ENCODE assay signal across 23 cellular contexts in genomic region chr3:47857151-47857550, GRCh38. TPM values are rescaled to one million over a fixed set of nuclear protein-coding genes. Genes with fewer than 3 reads are reported as not detected.
DNase-seq lines count a peak whose midpoint lies in the region; ATAC-seq and TF ChIP-seq lines count a peak whose summit lies in the region.
"Had no signal": no experiment of that assay in that cellular context is flagged by ENCODE, and none has a peak within 500 bp of the region (broad histone marks: within the 10 kb centered on the region; RNA-seq: fewer than 3 reads in every experiment).

No MANE protein-coding gene starts in this region.

- H3K4me3 Mint-ChIP-seq in activated T-cell treated with anti-CD3 and anti-CD28 coated beads, Interleukin-2, amount 50 U/mL, for 24 hours: no peak overlapping the region
- H3K4me3 Mint-ChIP-seq: CD4-positive, alpha-beta memory T cell had no signal

- dilution Hi-C loops in IMR-90 (cut with HindIII; ENCODE audit: low sequenced_read_pairs, unreplicated experiment): no loop called here

- no peak overlapping the region for H2AFZ ChIP-seq in IMR-90 (replicated peaks; ENCODE audit: low read length, poor library complexity)
- H2AFZ ChIP-seq: GM23248 had no signal

- H3K4me1 ChIP-seq in IMR-90 (ENCODE audit: control insufficient read depth, insufficient read depth, low read length) (no peaks in the 10 kb centered on the region), gastrocnemius medialis (peaks cover 35 to 37% of the 10 kb centered on the region in 2 donors)
- H3K4me1 ChIP-seq: Caco-2, HAP-1 had no signal

- DNase-seq in activated T-cell treated with anti-CD3 and anti-CD28 coated beads, Interleukin-2, amount 50 U/mL, for 24 hours: no peak
- DNase-seq in activated T-cell treated with anti-CD3 and anti-CD28 coated beads for 4 hours (no peak), IMR-90 (no peak), gastrocnemius medialis (no peak), RKO (ENCODE audit: low spot score) (no peak), DMS79 (lab: John Stamatoyannopoulos, UW) (no peak)
- DNase-seq: 8988T; Caco-2; CD4-positive, alpha-beta memory T cell; DMS 273 treated with DMSO at 0.1 percent for 48 hours; GM23248; NCI-H1092 treated with DMSO at 0.1 percent for 48 hours; NCI-H146; NCI-H2029; NCI-H2227 treated with DMSO at 0.1 percent for 48 hours; NCI-H510A treated with DMSO at 0.1 percent for 48 hours; NCI-H748 treated with DMSO at 0.1 percent for 48 hours; SJCRH30 had no signal

- peak overlapping the region; percentile 30 for H3K27ac Mint-ChIP-seq in activated T-cell treated with anti-CD3 and anti-CD28 coated beads, Interleukin-2, amount 50 U/mL, for 24 hours

- H3K14ac ChIP-seq in IMR-90 (replicated peaks; ENCODE audit: low read depth, low read length): no peak overlapping the region

- POLR2A ChIA-PET in IMR-90 (lab: Charles Lee; ENCODE audit: unreplicated experiment): no interaction called here

- H3K27me3 Mint-ChIP-seq in activated T-cell treated with anti-CD3 and anti-CD28 coated beads, Interleukin-2, amount 50 U/mL, for 24 hours: no peaks in the 10 kb centered on the region
- H3K27me3 Mint-ChIP-seq: CD4-positive, alpha-beta memory T cell had no signal

- H3K9me1 ChIP-seq in IMR-90 (ENCODE audit: insufficient read depth, low read length): 0 out of 2 replicates have a peak, but pooled peaks cover 5% of the 10 kb centered on the region

- H3K27me3 ChIP-seq in IMR-90 (ENCODE audit: control insufficient read depth, insufficient read depth, low read length) (no peaks in the 10 kb centered on the region), gastrocnemius medialis (no peaks in the 10 kb centered on the region)
- H3K27me3 ChIP-seq: BLaER1 treated with 17β-estradiol and CSF1 and Interleukin-3, amounts not matched to agents 10 nM and 100 nM; SJCRH30 had no signal

- H3K36me3 ChIP-seq in IMR-90 (ENCODE audit: control insufficient read depth, insufficient read depth, low read length) (peaks cover 70% of the 10 kb centered on the region), gastrocnemius medialis (peaks cover 2 to 81% of the 10 kb centered on the region in 2 donors)

- H3K9me3 Mint-ChIP-seq in activated T-cell treated with anti-CD3 and anti-CD28 coated beads, Interleukin-2, amount 50 U/mL, for 24 hours: no peaks in the 10 kb centered on the region
- H3K9me3 Mint-ChIP-seq: CD4-positive, alpha-beta memory T cell had no signal

- H3K4me2 ChIP-seq in IMR-90 (ENCODE audit: low read depth, low read length): no peak overlapping the region
- H3K4me2 ChIP-seq: BLaER1 treated with 17β-estradiol and CSF1 and Interleukin-3, amounts not matched to agents 10 nM and 100 nM; KMS-11 had no signal

- no peak overlapping the region for H4K8ac ChIP-seq in IMR-90 (ENCODE audit: low read depth in 2 of 2, low read length in 2 of 2)

- no peak overlapping the region for H3K56ac ChIP-seq in IMR-90 (ENCODE audit: extremely low read depth, insufficient read depth, low read length)

- H4K20me1 ChIP-seq in IMR-90 (ENCODE audit: insufficient read depth, low read length): no peaks in the 10 kb centered on the region; the same call in 1 of the 2 replicates

- WGBS in IMR-90 (ENCODE audit: extremely low coverage in 2 of 2, insufficient read length in 1 of 2), 2 experiments: no CpG with 5 or more reads among the region's 2 CpGs

- in situ Hi-C loops in IMR-90 (cut with MboI; ENCODE audit: low sequenced_read_pairs): no loop called here
- in situ Hi-C loops in gastrocnemius medialis (cut with MboI; ENCODE audit: low sequenced_read_pairs in 4 of 4): no loop called here

- no peaks in the 10 kb centered on the region for H3K4me1 Mint-ChIP-seq in activated T-cell treated with anti-CD3 and anti-CD28 coated beads, Interleukin-2, amount 50 U/mL, for 24 hours (ENCODE audit: low read depth)
- H3K4me1 Mint-ChIP-seq: CD4-positive, alpha-beta memory T cell had no signal

- H2BK120ac ChIP-seq in IMR-90 (ENCODE audit: low read depth, low read length): no peak overlapping the region

- no peak for ATAC-seq in IMR-90 (ENCODE audit: low read depth)
- ATAC-seq in gastrocnemius medialis: no peak
- ATAC-seq in GM21529 (IDR thresholded peaks at IDR 0.05; ENCODE audit: unreplicated experiment): no peak

- H3K9me3 ChIP-seq in IMR-90 (ENCODE audit: control insufficient read depth, insufficient read depth, low read length): no peaks in the 10 kb centered on the region
- no peaks in the 10 kb centered on the region for H3K9me3 ChIP-seq in gastrocnemius medialis
- H3K9me3 ChIP-seq: BLaER1 treated with 17β-estradiol and CSF1 and Interleukin-3, amounts not matched to agents 10 nM and 100 nM; Caco-2; HAP-1; SJCRH30 had no signal

- H4K91ac ChIP-seq in IMR-90 (ENCODE audit: insufficient read depth, low read depth, low read length): no peak overlapping the region

- no peak overlapping the region for H2BK5ac ChIP-seq in IMR-90 (ENCODE audit: low read depth, low read length, poor library complexity, severe bottlenecking)

- no peak overlapping the region for H3K4me3 ChIP-seq in IMR-90 (ENCODE audit: insufficient read depth, low read depth, low read length)
- no peak overlapping the region for H3K4me3 ChIP-seq in gastrocnemius medialis
- H3K4me3 ChIP-seq: BLaER1 treated with 17β-estradiol and CSF1 and Interleukin-3, amounts not matched to agents 10 nM and 100 nM; GM23248; HAP-1; SJCRH30 had no signal

- H3K9ac ChIP-seq in IMR-90 (ENCODE audit: low read depth, low read length): no peak overlapping the region
- H3K9ac ChIP-seq: BLaER1 treated with 17β-estradiol and CSF1 and Interleukin-3, amounts not matched to agents 10 nM and 100 nM; GM23248; KMS-11 had no signal

- TF ChIP-seq POLR2A in IMR-90 (IDR thresholded peaks at IDR 0.05; ENCODE audit: low read depth, low read length) (no peak), gastrocnemius medialis (IDR thresholded peaks at IDR 0.05) (no peak)

- intact Hi-C loops in IMR-90 (cut with micrococcal nuclease) (no loop called here), gastrocnemius medialis (cut with DNase I; ENCODE audit: low total_unique reads) (loop anchor here (5.0 kb wide), 1 partner anchor 130 kb away; no protein-coding TSS in a partner anchor)

- TF ChIP-seq RAD21 in IMR-90 (IDR thresholded peaks at IDR 0.05; ENCODE audit: low read length): no peak

- H3K36me3 Mint-ChIP-seq in activated T-cell treated with anti-CD3 and anti-CD28 coated beads, Interleukin-2, amount 50 U/mL, for 24 hours (ENCODE audit: low read depth): peaks cover 57% of the 10 kb centered on the region

- H2BK20ac ChIP-seq in IMR-90 (ENCODE audit: low read depth, low read length): no peak overlapping the region

- H3K23ac ChIP-seq in IMR-90 (ENCODE audit: low read depth, low read length): no peak overlapping the region

- TF ChIP-seq CTCF in IMR-90 (conservative IDR thresholded peaks at IDR 0.05; ENCODE audit: low read depth, low read length): no peak
- no peak for TF ChIP-seq CTCF in gastrocnemius medialis (IDR thresholded peaks at IDR 0.05 in 4 of 5, conservative IDR thresholded peaks at IDR 0.05 in 1 of 5)

- BruUV-seq in IMR-90 (replicated peaks; lab: Mats Ljungman, UMichigan): no TSS peak

- no peak overlapping the region for H4K5ac ChIP-seq in IMR-90 (ENCODE audit: low read depth, low read length)

- H2AK5ac ChIP-seq in IMR-90 (ENCODE audit: low read depth, low read length): no peak overlapping the region

- H3K18ac ChIP-seq in IMR-90 (ENCODE audit: low read depth, low read length): no peak overlapping the region

- H2BK15ac ChIP-seq in IMR-90 (ENCODE audit: low read depth, low read length): no peak overlapping the region

- H3K4ac ChIP-seq in IMR-90 (ENCODE audit: low read depth, low read length): no peak overlapping the region

- H3K27ac ChIP-seq in IMR-90 (ENCODE audit: insufficient read depth, low read length) (no peak overlapping the region), cingulate gyrus (ENCODE audit: low read depth, low read length) (peak overlapping the region; percentile 1), gastrocnemius medialis (peak overlapping the region; percentile 75 to 90 (median 82))
- H3K27ac ChIP-seq: BLaER1 treated with 17β-estradiol and CSF1 and Interleukin-3, amounts not matched to agents 10 nM and 100 nM; GM23248; KMS-11; SJCRH30 had no signal

- peaks cover 9 to 28% of the 10 kb centered on the region in 2 experiments; a peak in 3 of 4 replicates for H3K79me1 ChIP-seq in IMR-90 (ENCODE audit: low read depth in 1 of 2, low read length in 2 of 2)

- peak overlapping the region; percentile 28 for H2AK9ac ChIP-seq in IMR-90 (replicated peaks; ENCODE audit: low read depth, low read length, poor library complexity)

- CTCF ChIA-PET in IMR-90 (lab: Yijun Ruan, JAX): no interaction called here

TF ChIP-seq in IMR-90, 13 proteins besides CTCF, POLR2A, EP300 and RAD21:
- TF ChIP-seq RFX5 (IDR thresholded peaks at IDR 0.05; ENCODE audit: low read depth, low read length): no peak

RNA-seq across cellular contexts. Expression of gene DHX30, which starts 54.2 kb away (rescaled TPM):
- total RNA-seq in IMR-90 (2012; rRNA removed) (51.7 and 57.2 TPM in 2 replicates), gastrocnemius medialis (10 to 100 TPM; 45.7 to 91.1 (median 67.9) TPM)
- polyA plus RNA-seq in IMR-90 (2012; rRNA removed): 55.6 and 63.0 TPM in 2 replicates
- polyA plus RNA-seq in IMR-90 (2012; cell fraction: cytosol; rRNA removed): 37.1 and 45.6 TPM in 2 replicates
- 104 and 239 TPM in 2 replicates for polyA plus RNA-seq in IMR-90 (2012; cell fraction: nucleus; rRNA removed; ENCODE audit: low replicate concordance)
